1 cellular context compared by ENCODE assay signal in the genomic region with DNA sequence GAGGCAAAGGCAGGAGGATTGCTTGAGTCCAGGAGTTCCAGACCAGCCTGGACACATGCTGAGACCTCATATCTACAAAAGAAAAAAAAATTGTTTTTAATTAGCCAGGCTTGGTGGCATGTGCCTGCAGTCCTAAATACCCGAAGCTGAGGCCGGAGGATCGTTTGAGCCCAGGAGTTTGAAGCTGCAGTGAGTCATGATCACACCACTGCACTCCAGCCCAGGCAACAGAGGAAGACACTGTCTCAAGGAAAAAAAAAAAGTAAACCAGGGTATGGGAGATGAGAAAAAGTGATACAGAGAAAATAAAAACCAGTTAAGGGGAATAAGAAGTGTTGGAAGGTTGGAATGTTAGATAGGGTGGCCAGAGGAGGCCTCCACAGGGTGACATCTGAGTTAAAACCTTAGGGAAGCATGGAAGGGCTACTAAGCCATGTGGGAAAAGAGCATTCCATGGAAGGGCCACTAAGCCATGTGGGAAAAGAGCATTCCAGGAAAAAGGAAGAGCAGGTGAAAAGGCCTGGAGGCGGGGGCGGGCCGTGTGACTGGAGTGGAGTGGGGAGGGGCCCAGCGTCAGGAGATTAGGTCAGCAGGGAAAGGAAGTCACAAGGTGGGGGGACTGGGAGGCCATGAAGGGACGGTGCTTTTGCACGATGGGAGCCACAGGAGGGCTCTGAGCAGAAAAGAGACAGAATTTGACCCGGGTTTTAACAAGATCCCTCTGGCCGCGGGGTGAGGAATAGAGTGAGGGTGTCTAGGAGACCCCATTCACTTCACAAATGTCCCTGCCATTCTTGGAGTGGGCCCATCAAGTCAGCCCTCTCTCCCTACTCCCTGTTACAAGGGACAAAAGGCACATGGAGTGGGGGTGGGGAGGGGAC.
TF ChIP-seq lines count a peak whose summit lies in the region.

No MANE protein-coding gene starts in this region.

TF ChIP-seq in HepG2, 621 proteins besides CTCF, POLR2A, EP300 and RAD21 (continued from another document):
- TF ChIP-seq, protein P1, sequence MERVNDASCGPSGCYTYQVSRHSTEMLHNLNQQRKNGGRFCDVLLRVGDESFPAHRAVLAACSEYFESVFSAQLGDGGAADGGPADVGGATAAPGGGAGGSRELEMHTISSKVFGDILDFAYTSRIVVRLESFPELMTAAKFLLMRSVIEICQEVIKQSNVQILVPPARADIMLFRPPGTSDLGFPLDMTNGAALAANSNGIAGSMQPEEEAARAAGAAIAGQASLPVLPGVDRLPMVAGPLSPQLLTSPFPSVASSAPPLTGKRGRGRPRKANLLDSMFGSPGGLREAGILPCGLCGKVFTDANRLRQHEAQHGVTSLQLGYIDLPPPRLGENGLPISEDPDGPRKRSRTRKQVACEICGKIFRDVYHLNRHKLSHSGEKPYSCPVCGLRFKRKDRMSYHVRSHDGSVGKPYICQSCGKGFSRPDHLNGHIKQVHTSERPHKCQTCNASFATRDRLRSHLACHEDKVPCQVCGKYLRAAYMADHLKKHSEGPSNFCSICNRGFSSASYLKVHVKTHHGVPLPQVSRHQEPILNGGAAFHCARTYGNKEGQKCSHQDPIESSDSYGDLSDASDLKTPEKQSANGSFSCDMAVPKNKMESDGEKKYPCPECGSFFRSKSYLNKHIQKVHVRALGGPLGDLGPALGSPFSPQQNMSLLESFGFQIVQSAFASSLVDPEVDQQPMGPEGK (CRISPR knock-in tag; IDR thresholded peaks at IDR 0.05) = peak; percentile 56
- TF ChIP-seq FOXK2 (IDR thresholded peaks at IDR 0.05) (no peak), ZZZ3 (CRISPR knock-in tag; IDR thresholded peaks at IDR 0.05; ENCODE audit: borderline replicate concordance) (no peak), ZNF850 (CRISPR knock-in tag; conservative IDR thresholded peaks at IDR 0.05) (no peak), ZNF883 (CRISPR knock-in tag; IDR thresholded peaks at IDR 0.05; ENCODE audit: not compliant biosample characterization) (no peak), TCF7 (IDR thresholded peaks at IDR 0.05; ENCODE audit: low read depth) (no peak), ZNF432 (CRISPR knock-in tag; IDR thresholded peaks at IDR 0.05; ENCODE audit: borderline replicate concordance) (no peak), ZNF331 (CRISPR knock-in tag; IDR thresholded peaks at IDR 0.05) (no peak), ETV6 (CRISPR knock-in tag; conservative IDR thresholded peaks at IDR 0.05) (no peak), GPN1 (CRISPR knock-in tag; IDR thresholded peaks at IDR 0.05; ENCODE audit: borderline replicate concordance) (no peak), ZNF777 (CRISPR knock-in tag; IDR thresholded peaks at IDR 0.05) (no peak), ZFP62 (CRISPR knock-in tag; IDR thresholded peaks at IDR 0.05) (no peak), NCOR1 (IDR thresholded peaks at IDR 0.05; ENCODE audit: borderline replicate concordance, low read length) (no peak), ZSCAN30 (CRISPR knock-in tag; IDR thresholded peaks at IDR 0.05) (no peak), ESRRA (CRISPR knock-in tag; IDR thresholded peaks at IDR 0.05; ENCODE audit: low read depth) (no peak), FOSL2 (CRISPR knock-in tag; IDR thresholded peaks at IDR 0.05) (peak; percentile 46; the same call in 1 of the 2 replicates), RELA (CRISPR knock-in tag; IDR thresholded peaks at IDR 0.05) (no peak)
- TF ChIP-seq, protein P2, sequence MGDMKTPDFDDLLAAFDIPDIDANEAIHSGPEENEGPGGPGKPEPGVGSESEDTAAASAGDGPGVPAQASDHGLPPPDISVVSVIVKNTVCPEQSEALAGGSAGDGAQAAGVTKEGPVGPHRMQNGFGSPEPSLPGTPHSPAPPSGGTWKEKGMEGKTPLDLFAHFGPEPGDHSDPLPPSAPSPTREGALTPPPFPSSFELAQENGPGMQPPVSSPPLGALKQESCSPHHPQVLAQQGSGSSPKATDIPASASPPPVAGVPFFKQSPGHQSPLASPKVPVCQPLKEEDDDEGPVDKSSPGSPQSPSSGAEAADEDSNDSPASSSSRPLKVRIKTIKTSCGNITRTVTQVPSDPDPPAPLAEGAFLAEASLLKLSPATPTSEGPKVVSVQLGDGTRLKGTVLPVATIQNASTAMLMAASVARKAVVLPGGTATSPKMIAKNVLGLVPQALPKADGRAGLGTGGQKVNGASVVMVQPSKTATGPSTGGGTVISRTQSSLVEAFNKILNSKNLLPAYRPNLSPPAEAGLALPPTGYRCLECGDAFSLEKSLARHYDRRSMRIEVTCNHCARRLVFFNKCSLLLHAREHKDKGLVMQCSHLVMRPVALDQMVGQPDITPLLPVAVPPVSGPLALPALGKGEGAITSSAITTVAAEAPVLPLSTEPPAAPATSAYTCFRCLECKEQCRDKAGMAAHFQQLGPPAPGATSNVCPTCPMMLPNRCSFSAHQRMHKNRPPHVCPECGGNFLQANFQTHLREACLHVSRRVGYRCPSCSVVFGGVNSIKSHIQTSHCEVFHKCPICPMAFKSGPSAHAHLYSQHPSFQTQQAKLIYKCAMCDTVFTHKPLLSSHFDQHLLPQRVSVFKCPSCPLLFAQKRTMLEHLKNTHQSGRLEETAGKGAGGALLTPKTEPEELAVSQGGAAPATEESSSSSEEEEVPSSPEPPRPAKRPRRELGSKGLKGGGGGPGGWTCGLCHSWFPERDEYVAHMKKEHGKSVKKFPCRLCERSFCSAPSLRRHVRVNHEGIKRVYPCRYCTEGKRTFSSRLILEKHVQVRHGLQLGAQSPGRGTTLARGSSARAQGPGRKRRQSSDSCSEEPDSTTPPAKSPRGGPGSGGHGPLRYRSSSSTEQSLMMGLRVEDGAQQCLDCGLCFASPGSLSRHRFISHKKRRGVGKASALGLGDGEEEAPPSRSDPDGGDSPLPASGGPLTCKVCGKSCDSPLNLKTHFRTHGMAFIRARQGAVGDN (CRISPR knock-in tag; IDR thresholded peaks at IDR 0.05) = peak; percentile 48
- TF ChIP-seq, protein P3, sequence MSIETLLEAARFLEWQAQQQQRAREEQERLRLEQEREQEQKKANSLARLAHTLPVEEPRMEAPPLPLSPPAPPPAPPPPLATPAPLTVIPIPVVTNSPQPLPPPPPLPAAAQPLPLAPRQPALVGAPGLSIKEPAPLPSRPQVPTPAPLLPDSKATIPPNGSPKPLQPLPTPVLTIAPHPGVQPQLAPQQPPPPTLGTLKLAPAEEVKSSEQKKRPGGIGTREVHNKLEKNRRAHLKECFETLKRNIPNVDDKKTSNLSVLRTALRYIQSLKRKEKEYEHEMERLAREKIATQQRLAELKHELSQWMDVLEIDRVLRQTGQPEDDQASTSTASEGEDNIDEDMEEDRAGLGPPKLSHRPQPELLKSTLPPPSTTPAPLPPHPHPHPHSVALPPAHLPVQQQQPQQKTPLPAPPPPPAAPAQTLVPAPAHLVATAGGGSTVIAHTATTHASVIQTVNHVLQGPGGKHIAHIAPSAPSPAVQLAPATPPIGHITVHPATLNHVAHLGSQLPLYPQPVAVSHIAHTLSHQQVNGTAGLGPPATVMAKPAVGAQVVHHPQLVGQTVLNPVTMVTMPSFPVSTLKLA (IDR thresholded peaks at IDR 0.05) = peak; percentile 74
- TF ChIP-seq, protein P4, sequence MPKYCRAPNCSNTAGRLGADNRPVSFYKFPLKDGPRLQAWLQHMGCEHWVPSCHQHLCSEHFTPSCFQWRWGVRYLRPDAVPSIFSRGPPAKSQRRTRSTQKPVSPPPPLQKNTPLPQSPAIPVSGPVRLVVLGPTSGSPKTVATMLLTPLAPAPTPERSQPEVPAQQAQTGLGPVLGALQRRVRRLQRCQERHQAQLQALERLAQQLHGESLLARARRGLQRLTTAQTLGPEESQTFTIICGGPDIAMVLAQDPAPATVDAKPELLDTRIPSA (CRISPR knock-in tag; IDR thresholded peaks at IDR 0.05; ENCODE audit: borderline replicate concordance) = no peak
- TF ChIP-seq, protein P5, sequence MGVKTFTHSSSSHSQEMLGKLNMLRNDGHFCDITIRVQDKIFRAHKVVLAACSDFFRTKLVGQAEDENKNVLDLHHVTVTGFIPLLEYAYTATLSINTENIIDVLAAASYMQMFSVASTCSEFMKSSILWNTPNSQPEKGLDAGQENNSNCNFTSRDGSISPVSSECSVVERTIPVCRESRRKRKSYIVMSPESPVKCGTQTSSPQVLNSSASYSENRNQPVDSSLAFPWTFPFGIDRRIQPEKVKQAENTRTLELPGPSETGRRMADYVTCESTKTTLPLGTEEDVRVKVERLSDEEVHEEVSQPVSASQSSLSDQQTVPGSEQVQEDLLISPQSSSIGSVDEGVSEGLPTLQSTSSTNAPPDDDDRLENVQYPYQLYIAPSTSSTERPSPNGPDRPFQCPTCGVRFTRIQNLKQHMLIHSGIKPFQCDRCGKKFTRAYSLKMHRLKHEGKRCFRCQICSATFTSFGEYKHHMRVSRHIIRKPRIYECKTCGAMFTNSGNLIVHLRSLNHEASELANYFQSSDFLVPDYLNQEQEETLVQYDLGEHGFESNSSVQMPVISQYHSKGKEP (CRISPR knock-in tag; IDR thresholded peaks at IDR 0.05) = no peak
